1 cellular context compared by ENCODE assay signal in genomic region chr14:100723135-100723883, GRCh38.
TF ChIP-seq lines count a peak whose summit lies in the region.

No MANE protein-coding gene starts in this region.

TF ChIP-seq in IMR-90, 13 proteins besides CTCF, POLR2A, EP300 and RAD21:
- TF ChIP-seq SMC3 (IDR thresholded peaks at IDR 0.05; ENCODE audit: low read depth, low read length) (no peak), USF2 (IDR thresholded peaks at IDR 0.05; ENCODE audit: low read depth, low read length) (no peak), RFX5 (IDR thresholded peaks at IDR 0.05; ENCODE audit: low read depth, low read length) (no peak), RCOR1 (IDR thresholded peaks at IDR 0.05; ENCODE audit: insufficient replicate concordance, low read length) (no peak), ELK1 (IDR thresholded peaks at IDR 0.05; ENCODE audit: borderline replicate concordance, low read depth, low read length) (no peak), CHD1 (IDR thresholded peaks at IDR 0.05; ENCODE audit: low read depth, low read length) (no peak), NFE2L2 (IDR thresholded peaks at IDR 0.05; ENCODE audit: low read depth, low read length) (no peak), MXI1 (IDR thresholded peaks at IDR 0.05; ENCODE audit: borderline replicate concordance, low read depth, low read length) (no peak), MAFK (IDR thresholded peaks at IDR 0.05; ENCODE audit: low read depth, low read length) (no peak), MAZ (IDR thresholded peaks at IDR 0.05; ENCODE audit: borderline replicate concordance, low read depth, low read length) (no peak), CEBPB (IDR thresholded peaks at IDR 0.05; ENCODE audit: low read depth, low read length) (no peak), BHLHE40 (IDR thresholded peaks at IDR 0.05; ENCODE audit: low read depth, low read length) (no peak), FOS (IDR thresholded peaks at IDR 0.05; ENCODE audit: low read depth, low read length) (no peak)
